ENCODE assay signal across 33 cellular contexts in the genomic region with DNA sequence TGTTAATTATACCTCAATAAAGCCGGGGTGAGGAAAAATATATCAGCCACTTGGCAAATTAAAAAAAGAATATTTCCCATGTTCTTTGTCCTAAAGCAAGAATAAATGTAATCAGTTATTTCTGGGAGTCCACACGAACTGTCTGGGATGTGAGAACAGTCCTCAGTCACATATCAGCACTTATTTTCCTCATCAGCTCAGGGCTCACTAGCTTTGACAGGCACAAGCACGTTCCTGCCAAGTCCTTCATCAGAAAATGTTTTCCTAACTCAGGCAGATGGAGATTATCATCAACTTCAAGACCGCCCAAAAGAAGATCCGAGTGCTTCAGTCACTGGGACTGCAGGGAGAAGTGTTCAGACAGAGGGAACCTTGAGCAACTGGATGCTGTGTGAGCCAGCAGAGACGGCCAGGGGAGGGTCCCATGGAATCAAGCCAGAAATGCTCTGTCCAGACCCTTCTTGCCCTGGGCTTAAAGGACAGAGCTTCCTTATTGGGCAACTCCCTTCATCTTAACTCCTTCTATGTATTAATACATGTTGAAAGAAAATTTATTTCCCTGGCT.
"Had no signal": no experiment of that assay in that cellular context is flagged by ENCODE, and none has a peak within 500 bp of the region (broad histone marks: within the 10 kb centered on the region; RNA-seq: fewer than 3 reads in every experiment).

No MANE protein-coding gene starts in this region.

- H3K27ac Mint-ChIP-seq: activated CD8-positive, alpha-beta T cell treated with anti-CD3 and anti-CD28 coated beads, Interleukin-2, amount 10 ng/mL, durations not matched to agents 7 days and 5 days; activated naive CD4-positive, alpha-beta T cell treated with anti-CD3 and anti-CD28 coated beads, Interleukin-2, amount 50 U/mL, for 72 hours; activated naive CD8-positive, alpha-beta T cell treated with anti-CD3 and anti-CD28 coated beads, Interleukin-2, amount 50 U/mL, for 24 hours; activated T-helper 1 cell treated with anti-CD3 and anti-CD28 coated beads, Interleukin-12 subunit alpha, Interleukin-12 subunit beta, Interleukin-2, Interleukin-4 antibody, amounts not matched to agents 30 ng/mL and 10 ng/mL and 1 ng/mL, durations not matched to agents 14 hours and 24 hours and 36 hours; T-helper 17 cell; WTC11 had no signal

- H3K36me3 ChIP-seq: MG63, SJSA1 had no signal

- H3K27me3 ChIP-seq: MG63, SJSA1 had no signal

- H3K9me3 Mint-ChIP-seq: activated naive CD4-positive, alpha-beta T cell treated with anti-CD3 and anti-CD28 coated beads, Interleukin-2, amount 50 U/mL, for 72 hours; activated naive CD8-positive, alpha-beta T cell treated with anti-CD3 and anti-CD28 coated beads, Interleukin-2, amount 50 U/mL, for 24 hours; activated T-helper 1 cell treated with anti-CD3 and anti-CD28 coated beads, Interleukin-12 subunit alpha, Interleukin-12 subunit beta, Interleukin-2, Interleukin-4 antibody, amounts not matched to agents 30 ng/mL and 10 ng/mL and 1 ng/mL, durations not matched to agents 14 hours and 24 hours and 36 hours had no signal

- H3K9me3 ChIP-seq: MG63, SJSA1 had no signal

- H3K4me1 Mint-ChIP-seq: activated naive CD8-positive, alpha-beta T cell treated with anti-CD3 and anti-CD28 coated beads, Interleukin-2, amount 50 U/mL, for 24 hours; T-helper 17 cell had no signal

- ATAC-seq: activated CD8-positive, alpha-beta T cell treated with anti-CD3 and anti-CD28 coated beads, Interleukin-2, amount 10 ng/mL, durations not matched to agents 7 days and 5 days; activated naive CD4-positive, alpha-beta T cell treated with anti-CD3 and anti-CD28 coated beads, Interleukin-2, amount 50 U/mL, for 72 hours; activated naive CD8-positive, alpha-beta T cell treated with anti-CD3 and anti-CD28 coated beads, Interleukin-2, amount 50 U/mL, for 24 hours; Panc1; T-helper 17 cell had no signal

- H3K4me3 ChIP-seq: MG63, SJSA1 had no signal

- H3K4me3 Mint-ChIP-seq: activated CD8-positive, alpha-beta T cell treated with anti-CD3 and anti-CD28 coated beads, Interleukin-2, amount 10 ng/mL, durations not matched to agents 7 days and 5 days; activated naive CD8-positive, alpha-beta T cell treated with anti-CD3 and anti-CD28 coated beads, Interleukin-2, amount 50 U/mL, for 24 hours; activated T-helper 1 cell treated with anti-CD3 and anti-CD28 coated beads, Interleukin-12 subunit alpha, Interleukin-12 subunit beta, Interleukin-2, Interleukin-4 antibody, amounts not matched to agents 30 ng/mL and 10 ng/mL and 1 ng/mL, durations not matched to agents 14 hours and 24 hours and 36 hours; T-helper 17 cell; WTC11 had no signal

- DNase-seq: activated CD4-positive, alpha-beta T cell treated with anti-CD3 and anti-CD28 coated beads for 48 hours; activated CD4-positive, alpha-beta T cell treated with anti-CD3 and anti-CD28 coated beads, Interleukin-2, amount 50 U/mL, for 4 hours; activated CD4-positive, CD25-positive, alpha-beta regulatory T cell treated with anti-CD3 and anti-CD28 coated beads, Interleukin-2, amount 50 U/mL, for 72 hours; activated CD8-positive, alpha-beta memory T cell treated with anti-CD3 and anti-CD28 coated beads, Interleukin-2, amount 50 U/mL, for 48 hours; activated CD8-positive, alpha-beta T cell treated with anti-CD3 and anti-CD28 coated beads, Interleukin-2, amount 10 ng/mL, durations not matched to agents 7 days and 5 days; activated effector memory CD4-positive, alpha-beta T cell treated with Interleukin-2 at 50 U/mL for 16 hours; activated naive CD4-positive, alpha-beta T cell treated with Interleukin-2 at 50 U/mL for 16 hours; activated naive CD8-positive, alpha-beta T cell treated with anti-CD3 and anti-CD28 coated beads, Interleukin-2, amount 50 U/mL, for 24 hours; activated T-cell treated with anti-CD3 and anti-CD28 coated beads, Interleukin-2, amount 50 U/mL, for 1 hour; amygdala; MG63; MV-4-11; NCI-H1092 treated with DMSO at 0.1 percent for 48 hours; NCI-H1417 treated with DMSO at 0.1 percent for 48 hours; NCI-H1694; NCI-H2029; NCI-H2107; NCI-H2171 treated with DMSO at 0.1 percent for 48 hours; NCI-H226; NCI-H526; NCI-H82; NK-92 treated with Interleukin-12 subunit alpha and Interleukin-12 subunit beta, amount 100 ng/mL, for 24 hours; OCI-M1; RPMI8226; SHP77; T-helper 17 cell; T-helper 9 cell had no signal

- H3K27ac ChIP-seq: SJSA1 had no signal

- H3K4me1 ChIP-seq: SJSA1 had no signal

- H3K36me3 Mint-ChIP-seq: activated naive CD4-positive, alpha-beta T cell treated with anti-CD3 and anti-CD28 coated beads, Interleukin-2, amount 50 U/mL, for 72 hours; brain; WTC11 had no signal
